ENCODE assay signal across 13 cellular contexts in genomic region chr3:196470182-196470581, GRCh38. TPM values are rescaled to one million over a fixed set of nuclear protein-coding genes. Genes with fewer than 3 reads are reported as not detected.
DNase-seq lines count a peak whose midpoint lies in the region; ATAC-seq, FAIRE-seq and TF ChIP-seq lines count a peak whose summit lies in the region.
"Not testable (repeated sequence)": the region's sequence is repeated elsewhere in the genome, so short reads cannot be mapped to it uniquely, and the experiment has no call there.
"Had no signal": no experiment of that assay in that cellular context is flagged by ENCODE, and none has a peak within 500 bp of the region (broad histone marks: within the 10 kb centered on the region; RNA-seq: fewer than 3 reads in every experiment).

No MANE protein-coding gene starts in this region.

- TF ChIP-seq CTCF in natural killer cell (IDR thresholded peaks at IDR 0.05), result not testable (repeated sequence)

- H3K4me1 Mint-ChIP-seq in activated T-cell treated with anti-CD3 and anti-CD28 coated beads, Interleukin-2, amount 50 U/mL, for 72 hours (ENCODE audit: low read depth), result not testable (repeated sequence)
- peaks cover 17% of the 10 kb centered on the region for H3K4me1 Mint-ChIP-seq in central memory CD8-positive, alpha-beta T cell
- H3K4me1 Mint-ChIP-seq in natural killer cell, result peaks cover 18 to 19% of the 10 kb centered on the region in 2 donors

- DNase-seq in GM12892 (ENCODE audit: insufficient read length); HTR-8/SVneo (ENCODE audit: insufficient read length, low spot score); activated T-cell treated with anti-CD3 and anti-CD28 coated beads, Interleukin-2, amount 50 U/mL, for 72 hours; central memory CD8-positive, alpha-beta T cell (ENCODE audit: low spot score in 2 of 2); natural killer cell: not testable (repeated sequence)

- H3K27me3 Mint-ChIP-seq in activated T-cell treated with anti-CD3 and anti-CD28 coated beads, Interleukin-2, amount 50 U/mL, for 72 hours (ENCODE audit: low read depth); central memory CD8-positive, alpha-beta T cell; natural killer cell (ENCODE audit: low read depth in 2 of 2): not testable (repeated sequence)

- not testable (repeated sequence) for H3K4me3 Mint-ChIP-seq in activated T-cell treated with anti-CD3 and anti-CD28 coated beads, Interleukin-2, amount 50 U/mL, for 72 hours; central memory CD8-positive, alpha-beta T cell; natural killer cell

- not testable (repeated sequence) for FAIRE-seq in GM12892 (lab: Jason Lieb, UNC)
- peak; percentile 66 for FAIRE-seq in HTR-8/SVneo (lab: Jason Lieb, UNC)

- peak overlapping the region; percentile 85 for H3K27ac Mint-ChIP-seq in activated T-cell treated with anti-CD3 and anti-CD28 coated beads, Interleukin-2, amount 50 U/mL, for 72 hours
- H3K27ac Mint-ChIP-seq in central memory CD8-positive, alpha-beta T cell (ENCODE audit: low read depth), result peak overlapping the region; percentile 38
- peak overlapping the region; percentile 60 for H3K27ac Mint-ChIP-seq in natural killer cell

- not testable (repeated sequence) for ATAC-seq in activated T-cell treated with anti-CD3 and anti-CD28 coated beads, Interleukin-2, amount 50 U/mL, for 72 hours (replicated peaks in 1 of 2); central memory CD8-positive, alpha-beta T cell (replicated peaks; ENCODE audit: extremely low read depth, poor library complexity, severe bottlenecking); natural killer cell

- intact Hi-C loops in natural killer cell (cut with micrococcal nuclease), result not testable (repeated sequence)

- H3K9me3 Mint-ChIP-seq in activated T-cell treated with anti-CD3 and anti-CD28 coated beads, Interleukin-2, amount 50 U/mL, for 72 hours; central memory CD8-positive, alpha-beta T cell; natural killer cell: not testable (repeated sequence)

- H3K36me3 Mint-ChIP-seq in activated T-cell treated with anti-CD3 and anti-CD28 coated beads, Interleukin-2, amount 50 U/mL, for 72 hours (ENCODE audit: insufficient read depth in 2 of 2), result peaks cover 8 to 25% of the 10 kb centered on the region in 2 donors
- peaks cover 45% of the 10 kb centered on the region for H3K36me3 Mint-ChIP-seq in central memory CD8-positive, alpha-beta T cell (ENCODE audit: insufficient read depth)
- not testable (repeated sequence) for H3K36me3 Mint-ChIP-seq in natural killer cell

- peak; percentile 18; the same call in 1 of the 2 replicates for TF ChIP-seq POLR2A in GM12892 (IDR thresholded peaks at IDR 0.05; ENCODE audit: low read depth, low read length)

RNA-seq across cellular contexts. Expression of gene RNF168, which starts 33.4 kb away (rescaled TPM):
- polyA plus RNA-seq in GM12892 (2012; ENCODE audit: missing spikeins), result 17.5 TPM
- total RNA-seq in activated T-cell treated with anti-CD3 and anti-CD28 coated beads, Interleukin-2, amount 50 U/mL, for 72 hours, result 10 to 100 TPM; 32.0 to 37.7 TPM
- total RNA-seq in natural killer cell, result 10 to 100 TPM; 34.5 to 45.0 (median 42.0) TPM

RNA-seq across cellular contexts. Expression of gene UBXN7, which starts 38.0 kb away (rescaled TPM):
- 22.3 TPM for polyA plus RNA-seq in GM12892 (2012; ENCODE audit: missing spikeins)
- 10 to 100 TPM; 77.3 to 89.6 TPM for total RNA-seq in activated T-cell treated with anti-CD3 and anti-CD28 coated beads, Interleukin-2, amount 50 U/mL, for 72 hours
- 10 to 100 TPM; 82.0 to 97.2 (median 82.4) TPM for total RNA-seq in natural killer cell

RNA-seq across cellular contexts. Expression of gene SMCO1, which starts 45.0 kb away (rescaled TPM):
- not detected for polyA plus RNA-seq in GM12892 (2012; ENCODE audit: missing spikeins)
- not detected for total RNA-seq in activated T-cell treated with anti-CD3 and anti-CD28 coated beads, Interleukin-2, amount 50 U/mL, for 72 hours
- not detected for total RNA-seq in natural killer cell
- total RNA-seq: A673; CD4-positive, alpha-beta memory T cell; CD4-positive, CD25-positive, alpha-beta regulatory T cell; CD8-positive, alpha-beta memory T cell; Daoy; G401 had no signal
- polyA plus RNA-seq: AG04450; CD14-positive monocyte; CD4-positive, alpha-beta memory T cell; CD4-positive, CD25-positive, alpha-beta regulatory T cell; CD8-positive, alpha-beta memory T cell had no signal
